21 cellular contexts compared by ENCODE assay signal in the genomic region with DNA sequence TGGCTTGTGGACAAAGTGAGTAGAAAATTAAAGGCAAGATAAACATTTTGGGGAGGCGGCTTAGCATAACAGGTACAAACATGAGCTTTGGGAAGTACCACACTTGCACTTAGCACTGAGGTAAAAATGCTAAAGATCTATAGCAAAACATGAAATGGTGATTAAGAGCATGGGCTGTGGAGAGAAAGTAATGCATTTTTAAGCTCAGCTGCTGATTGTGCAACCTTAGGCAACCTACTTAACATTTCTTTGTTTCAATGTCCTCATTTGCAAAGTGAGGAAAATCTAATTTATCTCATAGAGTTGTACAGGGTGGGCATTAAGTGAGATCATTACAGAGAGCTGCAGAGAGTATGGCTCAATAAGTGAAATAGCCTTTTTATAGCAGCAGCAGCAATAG.
DNase-seq lines count a peak whose midpoint lies in the region; TF ChIP-seq lines count a peak whose summit lies in the region.
"Had no signal": no experiment of that assay in that cellular context is flagged by ENCODE, and none has a peak within 500 bp of the region (broad histone marks: within the 10 kb centered on the region; RNA-seq: fewer than 3 reads in every experiment).

No MANE protein-coding gene starts in this region.

- H3K4me3 ChIP-seq in adipocyte (ENCODE audit: low read length): no peak overlapping the region
- no peak overlapping the region for H3K4me3 ChIP-seq in epithelial cell of esophagus (ENCODE audit: low read length)
- H3K4me3 ChIP-seq: GM23248 had no signal

- H3K9me3 ChIP-seq in adipocyte (ENCODE audit: control insufficient read depth, low read length): no peaks in the 10 kb centered on the region
- H3K9me3 ChIP-seq: BE2C, SK-N-SH had no signal

- H3K4me1 ChIP-seq in adipocyte (ENCODE audit: control insufficient read depth, insufficient read depth, low read length): no peaks in the 10 kb centered on the region
- H3K4me1 ChIP-seq: BE2C had no signal

- H3K9ac ChIP-seq in adipocyte (ENCODE audit: low read length): no peak overlapping the region
- H3K9ac ChIP-seq: GM23248, SK-N-SH had no signal

- DNase-seq in NCI-H748 (lab: John Stamatoyannopoulos, UW; ENCODE audit: unreplicated experiment): peak; percentile 26
- no peak for DNase-seq in NCI-H748 treated with DMSO at 0.1 percent for 48 hours (lab: John Stamatoyannopoulos, UW)
- peak; percentile 16 for DNase-seq in adipocyte (ENCODE audit: low read depth)
- DNase-seq in epithelial cell of esophagus (ENCODE audit: low read depth): peak; percentile 15
- DNase-seq in activated CD4-positive, alpha-beta T cell treated with anti-CD3 and anti-CD28 coated beads, Interleukin-2, amount 50 U/mL, for 1 hour: no peak
- DNase-seq in GM10248 (ENCODE audit: extremely low spot score): no peak
- no peak for DNase-seq in stimulated activated CD4-positive, alpha-beta T cell treated with anti-CD3 and anti-CD28 coated beads, Interleukin-12 subunit alpha, Interleukin-12 subunit beta, amount 100 ng/mL, for 4 hours
- DNase-seq in activated CD4-positive, alpha-beta T cell treated with anti-CD3 and anti-CD28 coated beads for 1 hour: no peak
- DNase-seq: BE2C, Calu3, DMS153, GM23248, H9, KBM-7, NCI-H2029, NCI-H2171, NCI-H226, NCI-H510A, NCI-H774, SIG-M5, SK-N-SH had no signal

- CTCF ChIA-PET in GM10248 (lab: Yijun Ruan, JAX): no interaction called here

- POLR2A ChIA-PET in GM10248 (lab: Yijun Ruan, JAX): no interaction called here

- TF ChIP-seq CTCF in epithelial cell of esophagus (IDR thresholded peaks at IDR 0.05; ENCODE audit: insufficient read depth, low read depth, low read length, missing control alignments): no peak
- TF ChIP-seq CTCF in GM10248 (IDR thresholded peaks at IDR 0.05; ENCODE audit: control extremely low read depth, extremely low read depth, low read depth, missing control alignments): no peak

- H3K27me3 ChIP-seq in adipocyte (replicated peaks; ENCODE audit: control insufficient read depth, insufficient read depth, low read length): peaks cover 17% of the 10 kb centered on the region
- H3K27me3 ChIP-seq: BE2C had no signal

- H3K36me3 ChIP-seq in adipocyte (ENCODE audit: control insufficient read depth, insufficient read depth, low read length, severe bottlenecking): no peaks in the 10 kb centered on the region
- H3K36me3 ChIP-seq: BE2C had no signal

Comparison
In these comparisons a context has a peak if more than half of its experiments do, and no peak if none do; other contexts are left out.
1. DNase-seq: peak in NCI-H748 (single experiment), adipocyte (single experiment) and epithelial cell of esophagus (single experiment); none in NCI-H748 treated with DMSO at 0.1 percent for 48 hours (single experiment), activated CD4-positive, alpha-beta T cell treated with anti-CD3 and anti-CD28 coated beads, Interleukin-2, amount 50 U/mL, for 1 hour (single experiment), GM10248 (single experiment), stimulated activated CD4-positive, alpha-beta T cell treated with anti-CD3 and anti-CD28 coated beads, Interleukin-12 subunit alpha, Interleukin-12 subunit beta, amount 100 ng/mL, for 4 hours (single experiment) and activated CD4-positive, alpha-beta T cell treated with anti-CD3 and anti-CD28 coated beads for 1 hour (single experiment).